ENCODE assay signal across 2 cellular contexts in the genomic region with DNA sequence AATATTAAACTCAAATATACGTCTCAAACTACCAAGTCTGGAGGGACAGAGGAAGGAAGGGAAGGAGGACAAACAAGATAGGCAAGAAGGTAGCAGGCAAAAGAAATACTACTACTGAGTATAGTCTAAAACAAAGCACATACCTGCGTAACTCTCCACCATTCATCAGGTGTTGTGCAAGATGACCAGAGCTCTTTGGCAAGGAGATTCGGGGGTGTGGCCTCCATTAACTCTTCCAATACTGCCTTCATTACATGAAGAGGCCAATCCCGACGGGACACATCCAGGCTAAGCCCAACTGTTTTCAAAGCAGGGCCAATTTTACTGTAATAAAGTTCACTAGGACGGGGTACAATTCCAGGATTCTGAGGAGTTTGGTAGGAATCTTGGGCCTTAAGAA.
TF ChIP-seq lines count a peak whose summit lies in the region.

No MANE protein-coding gene starts in this region.

TF ChIP-seq in Ishikawa, 13 proteins besides CTCF, POLR2A, EP300 and RAD21:
- TF ChIP-seq YY1 (IDR thresholded peaks at IDR 0.05; ENCODE audit: low read depth): no peak
- TF ChIP-seq EGR1 (IDR thresholded peaks at IDR 0.05): no peak
- TF ChIP-seq FOXM1 (IDR thresholded peaks at IDR 0.05; ENCODE audit: borderline replicate concordance, low read depth): no peak
- TF ChIP-seq TAF1 (IDR thresholded peaks at IDR 0.05; ENCODE audit: low read depth): no peak
- no peak for TF ChIP-seq TCF12 (IDR thresholded peaks at IDR 0.05; ENCODE audit: low read depth)
- TF ChIP-seq TEAD4 (IDR thresholded peaks at IDR 0.05): 0 out of 2 replicates have a peak, but pooled peaks have one; percentile 18
- TF ChIP-seq ZBTB7A (IDR thresholded peaks at IDR 0.05; ENCODE audit: low read depth): no peak
- TF ChIP-seq, protein P1, sequence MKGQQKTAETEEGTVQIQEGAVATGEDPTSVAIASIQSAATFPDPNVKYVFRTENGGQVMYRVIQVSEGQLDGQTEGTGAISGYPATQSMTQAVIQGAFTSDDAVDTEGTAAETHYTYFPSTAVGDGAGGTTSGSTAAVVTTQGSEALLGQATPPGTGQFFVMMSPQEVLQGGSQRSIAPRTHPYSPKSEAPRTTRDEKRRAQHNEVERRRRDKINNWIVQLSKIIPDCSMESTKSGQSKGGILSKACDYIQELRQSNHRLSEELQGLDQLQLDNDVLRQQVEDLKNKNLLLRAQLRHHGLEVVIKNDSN (IDR thresholded peaks at IDR 0.05): no peak
- TF ChIP-seq, protein P2, sequence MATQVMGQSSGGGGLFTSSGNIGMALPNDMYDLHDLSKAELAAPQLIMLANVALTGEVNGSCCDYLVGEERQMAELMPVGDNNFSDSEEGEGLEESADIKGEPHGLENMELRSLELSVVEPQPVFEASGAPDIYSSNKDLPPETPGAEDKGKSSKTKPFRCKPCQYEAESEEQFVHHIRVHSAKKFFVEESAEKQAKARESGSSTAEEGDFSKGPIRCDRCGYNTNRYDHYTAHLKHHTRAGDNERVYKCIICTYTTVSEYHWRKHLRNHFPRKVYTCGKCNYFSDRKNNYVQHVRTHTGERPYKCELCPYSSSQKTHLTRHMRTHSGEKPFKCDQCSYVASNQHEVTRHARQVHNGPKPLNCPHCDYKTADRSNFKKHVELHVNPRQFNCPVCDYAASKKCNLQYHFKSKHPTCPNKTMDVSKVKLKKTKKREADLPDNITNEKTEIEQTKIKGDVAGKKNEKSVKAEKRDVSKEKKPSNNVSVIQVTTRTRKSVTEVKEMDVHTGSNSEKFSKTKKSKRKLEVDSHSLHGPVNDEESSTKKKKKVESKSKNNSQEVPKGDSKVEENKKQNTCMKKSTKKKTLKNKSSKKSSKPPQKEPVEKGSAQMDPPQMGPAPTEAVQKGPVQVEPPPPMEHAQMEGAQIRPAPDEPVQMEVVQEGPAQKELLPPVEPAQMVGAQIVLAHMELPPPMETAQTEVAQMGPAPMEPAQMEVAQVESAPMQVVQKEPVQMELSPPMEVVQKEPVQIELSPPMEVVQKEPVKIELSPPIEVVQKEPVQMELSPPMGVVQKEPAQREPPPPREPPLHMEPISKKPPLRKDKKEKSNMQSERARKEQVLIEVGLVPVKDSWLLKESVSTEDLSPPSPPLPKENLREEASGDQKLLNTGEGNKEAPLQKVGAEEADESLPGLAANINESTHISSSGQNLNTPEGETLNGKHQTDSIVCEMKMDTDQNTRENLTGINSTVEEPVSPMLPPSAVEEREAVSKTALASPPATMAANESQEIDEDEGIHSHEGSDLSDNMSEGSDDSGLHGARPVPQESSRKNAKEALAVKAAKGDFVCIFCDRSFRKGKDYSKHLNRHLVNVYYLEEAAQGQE (IDR thresholded peaks at IDR 0.05; ENCODE audit: low read depth): no peak
- TF ChIP-seq CEBPB (IDR thresholded peaks at IDR 0.05): peak; percentile 99
- TF ChIP-seq NFIC (IDR thresholded peaks at IDR 0.05): peak; percentile 54; the same call in 1 of the 2 replicates
- TF ChIP-seq, protein P3, sequence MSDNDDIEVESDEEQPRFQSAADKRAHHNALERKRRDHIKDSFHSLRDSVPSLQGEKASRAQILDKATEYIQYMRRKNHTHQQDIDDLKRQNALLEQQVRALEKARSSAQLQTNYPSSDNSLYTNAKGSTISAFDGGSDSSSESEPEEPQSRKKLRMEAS (IDR thresholded peaks at IDR 0.05): no peak
- no peak for TF ChIP-seq CREB1 (IDR thresholded peaks at IDR 0.05; ENCODE audit: low read depth)

TF ChIP-seq in H1, 55 proteins besides CTCF, POLR2A, EP300 and RAD21:
- TF ChIP-seq CTBP2 (IDR thresholded peaks at IDR 0.05; ENCODE audit: borderline replicate concordance, insufficient read depth, insufficient read length, low read length): no peak
- peak; percentile 85 for TF ChIP-seq CEBPB (IDR thresholded peaks at IDR 0.05; ENCODE audit: low read depth, low read length)
